ENCODE assay signal across 9 cellular contexts in the genomic region with DNA sequence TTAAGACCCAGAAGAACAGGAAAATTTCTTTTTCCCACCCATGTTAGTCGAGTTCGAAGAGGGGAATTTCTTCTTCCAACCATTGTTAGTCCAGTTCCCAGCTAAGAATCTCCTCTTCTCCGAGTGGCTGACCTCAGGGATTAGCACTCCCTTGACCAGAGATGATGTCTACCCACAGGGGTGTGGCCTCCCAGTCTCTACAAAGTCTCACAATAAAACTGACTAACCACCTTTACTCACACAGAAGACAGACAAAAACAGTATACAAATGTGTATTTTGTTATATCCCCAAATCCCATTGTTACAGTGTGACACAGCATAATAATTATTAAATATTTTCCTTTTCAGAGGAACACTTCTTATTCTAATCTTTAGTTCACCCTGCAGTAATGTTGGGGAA.
DNase-seq lines count a peak whose midpoint lies in the region; ATAC-seq and TF ChIP-seq lines count a peak whose summit lies in the region.
"Had no signal": no experiment of that assay in that cellular context is flagged by ENCODE, and none has a peak within 500 bp of the region (broad histone marks: within the 10 kb centered on the region; RNA-seq: fewer than 3 reads in every experiment).

No MANE protein-coding gene starts in this region.

- no peaks in the 10 kb centered on the region for H3K9me2 ChIP-seq in GM23338 (ENCODE audit: insufficient read depth)

- intact Hi-C loops in CD4-positive, alpha-beta T cell (cut with DNase I, micrococcal nuclease) = loop anchor here in 1 of 2 experiments (10.0 kb wide), 1 partner anchor 386 kb away; the partner anchor contains the start of gene UBE2D3

- H2AFZ ChIP-seq in GM23338 = no peak overlapping the region

- no peaks in the 10 kb centered on the region for H3F3A ChIP-seq in GM23338 (replicated peaks; ENCODE audit: low read depth)

- H3K36me3 ChIP-seq in GM23338 (ENCODE audit: insufficient read depth) (no peaks in the 10 kb centered on the region), SJSA1 (no peaks in the 10 kb centered on the region)

- H3K4me1 ChIP-seq in GM23338 (ENCODE audit: insufficient read depth) (peaks cover 17% of the 10 kb centered on the region), SJSA1 (replicated peaks) (peaks cover 26% of the 10 kb centered on the region)

- DNase-seq in GM23338 (ENCODE audit: low spot score) = no peak
- DNase-seq in SJSA1 (ENCODE audit: low read depth in 1 of 2, low spot score in 2 of 2) = peak; percentile 56 to 61
- peak; percentile 38 for DNase-seq in fibroblast of villous mesenchyme (ENCODE audit: low read depth)
- peak; percentile 40 for DNase-seq in skeletal muscle cell (ENCODE audit: low read depth)
- no peak for DNase-seq in CD4-positive, alpha-beta T cell
- DNase-seq in NCI-H510A (lab: John Stamatoyannopoulos, UW) = no peak

- ATAC-seq in GM23338 (no peak), GM18870 (IDR thresholded peaks at IDR 0.05; ENCODE audit: unreplicated experiment) (no peak), GM21390 (IDR thresholded peaks at IDR 0.05; ENCODE audit: unreplicated experiment) (no peak)
- no peak for ATAC-seq in CD4-positive, alpha-beta T cell (ENCODE audit: poor library complexity)

- H3K36me3 Mint-ChIP-seq in GM23338 (ENCODE audit: low read depth) = no peaks in the 10 kb centered on the region; the same call in 2 of the 3 replicates
- H3K36me3 Mint-ChIP-seq in CD4-positive, alpha-beta T cell (ENCODE audit: low read depth) = no peaks in the 10 kb centered on the region
- H3K36me3 Mint-ChIP-seq: activated naive CD4-positive, alpha-beta T cell treated with anti-CD3 and anti-CD28 coated beads, Interleukin-2, amount 50 U/mL, for 24 hours had no signal

- POLR2A ChIA-PET in CD4-positive, alpha-beta T cell (lab: Charles Lee) = no interaction called here

- no peaks in the 10 kb centered on the region for H3K27me3 Mint-ChIP-seq in GM23338 (ENCODE audit: insufficient read depth, low read depth, poor library complexity)
- no peaks in the 10 kb centered on the region for H3K27me3 Mint-ChIP-seq in CD4-positive, alpha-beta T cell
- H3K27me3 Mint-ChIP-seq: activated naive CD4-positive, alpha-beta T cell treated with anti-CD3 and anti-CD28 coated beads, Interleukin-2, amount 50 U/mL, for 24 hours had no signal

- TF ChIP-seq CTCF in GM23338 (conservative IDR thresholded peaks at IDR 0.05; ENCODE audit: low read depth in 2 of 2) (no peak), fibroblast of villous mesenchyme (IDR thresholded peaks at IDR 0.05; ENCODE audit: insufficient read depth, low read depth, low read length) (no peak)
- TF ChIP-seq CTCF in CD4-positive, alpha-beta T cell (IDR thresholded peaks at IDR 0.05) = no peak

- H3K4me2 ChIP-seq in GM23338 = no peak overlapping the region

- H3K27ac Mint-ChIP-seq in GM23338 = peak overlapping the region; percentile 71
- H3K27ac Mint-ChIP-seq in CD4-positive, alpha-beta T cell = no peak overlapping the region
- H3K27ac Mint-ChIP-seq: activated naive CD4-positive, alpha-beta T cell treated with anti-CD3 and anti-CD28 coated beads, Interleukin-2, amount 50 U/mL, for 24 hours had no signal

- peaks cover 17% of the 10 kb centered on the region for H3K4me1 Mint-ChIP-seq in GM23338
- H3K4me1 Mint-ChIP-seq in CD4-positive, alpha-beta T cell (ENCODE audit: low read depth) = no peaks in the 10 kb centered on the region
- H3K4me1 Mint-ChIP-seq: activated naive CD4-positive, alpha-beta T cell treated with anti-CD3 and anti-CD28 coated beads, Interleukin-2, amount 50 U/mL, for 24 hours had no signal

- H3K9me3 ChIP-seq in SJSA1 (replicated peaks) = no peaks in the 10 kb centered on the region
- no peaks in the 10 kb centered on the region for H3K9me3 ChIP-seq in CD4-positive, alpha-beta T cell (ENCODE audit: control insufficient read depth, low read length)

- H3K4me3 Mint-ChIP-seq in GM23338 = no peak overlapping the region
- no peak overlapping the region for H3K4me3 Mint-ChIP-seq in CD4-positive, alpha-beta T cell
- H3K4me3 Mint-ChIP-seq: activated naive CD4-positive, alpha-beta T cell treated with anti-CD3 and anti-CD28 coated beads, Interleukin-2, amount 50 U/mL, for 24 hours had no signal

- no peak overlapping the region for H3K4me3 ChIP-seq in GM23338
- H3K4me3 ChIP-seq in SJSA1 = no peak overlapping the region
- H3K4me3 ChIP-seq in fibroblast of villous mesenchyme (ENCODE audit: low read depth, low read length) = no peak overlapping the region
- H3K4me3 ChIP-seq in skeletal muscle cell (ENCODE audit: low read depth, low read length) = no peak overlapping the region

- no peak overlapping the region for H3K27ac ChIP-seq in GM23338 (ENCODE audit: low read depth)
- peak overlapping the region; percentile 97 for H3K27ac ChIP-seq in SJSA1
- no peak overlapping the region for H3K27ac ChIP-seq in CD4-positive, alpha-beta T cell (ENCODE audit: low read depth, low read length)

- H3K79me2 ChIP-seq in GM23338 (replicated peaks; ENCODE audit: insufficient read depth) = no peaks in the 10 kb centered on the region

- no peaks in the 10 kb centered on the region for H4K20me1 ChIP-seq in GM23338 (replicated peaks; ENCODE audit: insufficient read depth)

- H3K9me3 Mint-ChIP-seq in GM23338 = peaks cover 4% of the 10 kb centered on the region; the same call in 1 of the 3 replicates
- H3K9me3 Mint-ChIP-seq in CD4-positive, alpha-beta T cell = no peaks in the 10 kb centered on the region
- H3K9me3 Mint-ChIP-seq: activated naive CD4-positive, alpha-beta T cell treated with anti-CD3 and anti-CD28 coated beads, Interleukin-2, amount 50 U/mL, for 24 hours had no signal

- H3K27me3 ChIP-seq in GM23338 (ENCODE audit: insufficient read depth) (no peaks in the 10 kb centered on the region), SJSA1 (replicated peaks) (no peaks in the 10 kb centered on the region)
- no peaks in the 10 kb centered on the region for H3K27me3 ChIP-seq in CD4-positive, alpha-beta T cell (ENCODE audit: control insufficient read depth, insufficient read depth, low read length)

- CTCF ChIA-PET in CD4-positive, alpha-beta T cell (lab: Charles Lee) = no interaction called here

TF ChIP-seq in GM23338, 12 proteins besides CTCF, POLR2A, EP300 and RAD21 (continues in another document):
- TF ChIP-seq ETS1 (IDR thresholded peaks at IDR 0.05) (no peak), REST (IDR thresholded peaks at IDR 0.05; ENCODE audit: unreplicated experiment) (no peak), ZNF331 (CRISPR knock-in tag; IDR thresholded peaks at IDR 0.05; ENCODE audit: low read depth) (no peak)

Comparison
In these comparisons a context has a peak if more than half of its experiments do, and no peak if none do; other contexts are left out.
1. DNase-seq: peak in SJSA1 (2 of 2), fibroblast of villous mesenchyme (single experiment) and skeletal muscle cell (single experiment); none in GM23338 (single experiment), CD4-positive, alpha-beta T cell (0 of 10) and NCI-H510A (single experiment).